ENCODE assay signal across 27 cellular contexts in genomic region chr7:95952851-95953250, GRCh38.
"Had no signal": no experiment of that assay in that cellular context is flagged by ENCODE, and none has a peak within 500 bp of the region (broad histone marks: within the 10 kb centered on the region; RNA-seq: fewer than 3 reads in every experiment).

No MANE protein-coding gene starts in this region.

- H3K27ac Mint-ChIP-seq: immature natural killer cell; memory B cell; natural killer cell; stimulated activated naive B cell treated with anti-CD40 and anti-IgM and Interleukin-4, amounts not matched to agents 10 μg/mL and 1 μg/mL and 100 μg/mL, for 72 hours; stimulated activated naive CD8-positive, alpha-beta T cell treated with anti-CD3 and anti-CD28 coated beads, Interleukin-15, Interleukin-2, amounts not matched to agents 100 ng/mL and 50 ng/mL, for 24 hours had no signal

- H3K4me1 Mint-ChIP-seq: memory B cell; stimulated activated naive B cell treated with anti-CD40 and anti-IgM and Interleukin-4, amounts not matched to agents 10 μg/mL and 1 μg/mL and 100 μg/mL, for 72 hours had no signal

- H3K27ac ChIP-seq: coronary artery, esophagus muscularis mucosa, foreskin keratinocyte, heart right ventricle, ovary, right atrium auricular region, suprapubic skin, transverse colon, vagina had no signal

- H3K36me3 Mint-ChIP-seq: immature natural killer cell; memory B cell; natural killer cell; stimulated activated naive B cell treated with anti-CD40 and anti-IgM and Interleukin-4, amounts not matched to agents 10 μg/mL and 1 μg/mL and 100 μg/mL, for 72 hours had no signal

- H3K9me3 Mint-ChIP-seq: immature natural killer cell; memory B cell; natural killer cell; stimulated activated naive B cell treated with anti-CD40 and anti-IgM and Interleukin-4, amounts not matched to agents 10 μg/mL and 1 μg/mL and 100 μg/mL, for 72 hours; stimulated activated naive CD8-positive, alpha-beta T cell treated with anti-CD3 and anti-CD28 coated beads, Interleukin-15, Interleukin-2, amounts not matched to agents 100 ng/mL and 50 ng/mL, for 24 hours had no signal

- H3K4me3 ChIP-seq: coronary artery, esophagus muscularis mucosa, heart right ventricle, lung, ovary, right atrium auricular region, suprapubic skin, transverse colon, vagina had no signal

- ATAC-seq: foreskin keratinocyte; heart right ventricle; left ventricle myocardium superior; natural killer cell; sciatic nerve; stimulated activated naive B cell treated with anti-CD40 and anti-IgM and Interleukin-4, amounts not matched to agents 10 μg/mL and 1 μg/mL and 100 μg/mL, for 72 hours had no signal

- H3K4me1 ChIP-seq: esophagus muscularis mucosa, foreskin keratinocyte, heart right ventricle, right atrium auricular region, suprapubic skin, transverse colon, vagina had no signal

- H3K27me3 Mint-ChIP-seq: stimulated activated naive B cell treated with anti-CD40 and anti-IgM and Interleukin-4, amounts not matched to agents 10 μg/mL and 1 μg/mL and 100 μg/mL, for 72 hours had no signal

- H3K9me3 ChIP-seq: esophagus muscularis mucosa, heart right ventricle, ovary, right atrium auricular region, suprapubic skin, transverse colon, vagina had no signal

- DNase-seq: dermis blood vessel endothelial cell; effector memory CD4-positive, alpha-beta T cell; foreskin keratinocyte; glutamatergic neuron; heart right ventricle; hypothalamus; immature natural killer cell; islet precursor cell; kidney glomerular epithelial cell; left ventricle myocardium superior; natural killer cell; occipital lobe; ovary; stimulated activated CD4-positive, alpha-beta T cell treated with anti-CD3 and anti-CD28 coated beads, Interleukin-2, amount 100 ng/mL, for 24 hours; stimulated activated CD4-positive, alpha-beta T cell treated with anti-CD3 and anti-CD28 coated beads, Interleukin-4, amount 100 ng/mL, for 4 hours; stimulated activated naive B cell treated with anti-CD40 and anti-IgM and Interleukin-4, amounts not matched to agents 10 μg/mL and 1 μg/mL and 100 μg/mL, for 72 hours; transverse colon had no signal

- FAIRE-seq: endothelial cell of umbilical vein had no signal

- H3K4me3 Mint-ChIP-seq: immature natural killer cell; memory B cell; natural killer cell; stimulated activated naive B cell treated with anti-CD40 and anti-IgM and Interleukin-4, amounts not matched to agents 10 μg/mL and 1 μg/mL and 100 μg/mL, for 72 hours; stimulated activated naive CD8-positive, alpha-beta T cell treated with anti-CD3 and anti-CD28 coated beads, Interleukin-15, Interleukin-2, amounts not matched to agents 100 ng/mL and 50 ng/mL, for 24 hours had no signal

- H3K36me3 ChIP-seq: esophagus muscularis mucosa, heart right ventricle, ovary, right atrium auricular region, suprapubic skin, transverse colon, vagina had no signal

- H3K27me3 ChIP-seq: esophagus muscularis mucosa, foreskin keratinocyte, heart right ventricle, ovary, right atrium auricular region, suprapubic skin, transverse colon, vagina had no signal
